Comparison of ENCODE assay signal across 1 cellular context in genomic region chr14:53109688-53110041, GRCh38.
TF ChIP-seq lines count a peak whose summit lies in the region.

No MANE protein-coding gene starts in this region.

TF ChIP-seq in GM23338, 12 proteins besides CTCF, POLR2A, EP300 and RAD21 (continued from another document):
- TF ChIP-seq, protein P1, sequence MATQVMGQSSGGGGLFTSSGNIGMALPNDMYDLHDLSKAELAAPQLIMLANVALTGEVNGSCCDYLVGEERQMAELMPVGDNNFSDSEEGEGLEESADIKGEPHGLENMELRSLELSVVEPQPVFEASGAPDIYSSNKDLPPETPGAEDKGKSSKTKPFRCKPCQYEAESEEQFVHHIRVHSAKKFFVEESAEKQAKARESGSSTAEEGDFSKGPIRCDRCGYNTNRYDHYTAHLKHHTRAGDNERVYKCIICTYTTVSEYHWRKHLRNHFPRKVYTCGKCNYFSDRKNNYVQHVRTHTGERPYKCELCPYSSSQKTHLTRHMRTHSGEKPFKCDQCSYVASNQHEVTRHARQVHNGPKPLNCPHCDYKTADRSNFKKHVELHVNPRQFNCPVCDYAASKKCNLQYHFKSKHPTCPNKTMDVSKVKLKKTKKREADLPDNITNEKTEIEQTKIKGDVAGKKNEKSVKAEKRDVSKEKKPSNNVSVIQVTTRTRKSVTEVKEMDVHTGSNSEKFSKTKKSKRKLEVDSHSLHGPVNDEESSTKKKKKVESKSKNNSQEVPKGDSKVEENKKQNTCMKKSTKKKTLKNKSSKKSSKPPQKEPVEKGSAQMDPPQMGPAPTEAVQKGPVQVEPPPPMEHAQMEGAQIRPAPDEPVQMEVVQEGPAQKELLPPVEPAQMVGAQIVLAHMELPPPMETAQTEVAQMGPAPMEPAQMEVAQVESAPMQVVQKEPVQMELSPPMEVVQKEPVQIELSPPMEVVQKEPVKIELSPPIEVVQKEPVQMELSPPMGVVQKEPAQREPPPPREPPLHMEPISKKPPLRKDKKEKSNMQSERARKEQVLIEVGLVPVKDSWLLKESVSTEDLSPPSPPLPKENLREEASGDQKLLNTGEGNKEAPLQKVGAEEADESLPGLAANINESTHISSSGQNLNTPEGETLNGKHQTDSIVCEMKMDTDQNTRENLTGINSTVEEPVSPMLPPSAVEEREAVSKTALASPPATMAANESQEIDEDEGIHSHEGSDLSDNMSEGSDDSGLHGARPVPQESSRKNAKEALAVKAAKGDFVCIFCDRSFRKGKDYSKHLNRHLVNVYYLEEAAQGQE (IDR thresholded peaks at IDR 0.05; ENCODE audit: unreplicated experiment) = no peak
- no peak for TF ChIP-seq ZNF114 (CRISPR knock-in tag; IDR thresholded peaks at IDR 0.05)
- TF ChIP-seq EZH2 (IDR thresholded peaks at IDR 0.05; ENCODE audit: low read depth, unreplicated experiment) = no peak
- no peak for TF ChIP-seq JUNB (IDR thresholded peaks at IDR 0.05; ENCODE audit: unreplicated experiment)
- TF ChIP-seq EZH2phosphoT487 (IDR thresholded peaks at IDR 0.05; ENCODE audit: unreplicated experiment) = no peak
- no peak for TF ChIP-seq ETS1 (IDR thresholded peaks at IDR 0.05)
- no peak for TF ChIP-seq CREB1 (CRISPR knock-in tag; IDR thresholded peaks at IDR 0.05; ENCODE audit: low read depth)
- no peak for TF ChIP-seq NANOG (IDR thresholded peaks at IDR 0.05; ENCODE audit: borderline replicate concordance)
